Comparison of ENCODE assay signal across 3 cellular contexts in genomic region chr19:41518141-41518540, GRCh38.
"Had no signal": no experiment of that assay in that cellular context is flagged by ENCODE, and none has a peak within 500 bp of the region (broad histone marks: within the 10 kb centered on the region; RNA-seq: fewer than 3 reads in every experiment).

No MANE protein-coding gene starts in this region.

- ATAC-seq: GM12878 had no signal

- DNase-seq: GDM1, GF-D8 had no signal
